ENCODE assay signal across 1 cellular context in genomic region chr1:20633190-20634064, GRCh38.
A peak's percentile ranks its signal among the peaks of the same experiment; 100 is the strongest.
TF ChIP-seq lines count a peak whose summit lies in the region.

PINK1 (plus strand) TSS chr1:20633458; CDS start chr1:20633549, 91 bp downstream.

TF ChIP-seq in K562, 482 proteins besides CTCF, POLR2A, EP300 and RAD21 (continued from another document and continues in another):
- TF ChIP-seq ZFP91 (CRISPR knock-in tag; IDR thresholded peaks at IDR 0.05) (no peak), HDAC3 (IDR thresholded peaks at IDR 0.05; ENCODE audit: borderline replicate concordance, partially characterized antibody) (no peak), NR1H2 (CRISPR knock-in tag; IDR thresholded peaks at IDR 0.05) (no peak), HNRNPL (IDR thresholded peaks at IDR 0.05; ENCODE audit: low read depth, low read length) (no peak), ZNF121 (CRISPR knock-in tag; conservative IDR thresholded peaks at IDR 0.05) (no peak), ZNF23 (CRISPR knock-in tag; IDR thresholded peaks at IDR 0.05) (no peak), HOMEZ (CRISPR knock-in tag; IDR thresholded peaks at IDR 0.05) (no peak), ZBTB12 (CRISPR knock-in tag; IDR thresholded peaks at IDR 0.05) (no peak), GATAD2B (IDR thresholded peaks at IDR 0.05; ENCODE audit: borderline replicate concordance) (peak; percentile 89; the same call in 1 of the 2 replicates), ZFPM2 (CRISPR knock-in tag; IDR thresholded peaks at IDR 0.05) (peak; percentile 90; the same call in 1 of the 2 replicates), FOXP1 (CRISPR knock-in tag; IDR thresholded peaks at IDR 0.05) (0 out of 2 replicates have a peak, but pooled peaks have one; percentile 41), ID3 (CRISPR knock-in tag; IDR thresholded peaks at IDR 0.05) (no peak), ID3 (tag; IDR thresholded peaks at IDR 0.05) (peak; percentile 73; the same call in 1 of the 2 replicates), L3MBTL2 (IDR thresholded peaks at IDR 0.05) (peak; percentile 97), CBFA2T2 (conservative IDR thresholded peaks at IDR 0.05) (no peak), ZNF561 (CRISPR knock-in tag; conservative IDR thresholded peaks at IDR 0.05) (no peak), THAP12 (CRISPR knock-in tag; IDR thresholded peaks at IDR 0.05) (peak; percentile 93), SMAD3 (CRISPR knock-in tag; conservative IDR thresholded peaks at IDR 0.05) (no peak), NFIX (CRISPR knock-in tag; IDR thresholded peaks at IDR 0.05; ENCODE audit: low read depth) (no peak), SUPT5H (IDR thresholded peaks at IDR 0.05) (no peak), HMGN3 (IDR thresholded peaks at IDR 0.05; ENCODE audit: borderline replicate concordance, extremely low read depth, insufficient read length, low read depth, low read length) (peak; percentile 93), MXD1 (CRISPR knock-in tag; IDR thresholded peaks at IDR 0.05; ENCODE audit: borderline replicate concordance, poor library complexity, severe bottlenecking) (no peak), CBX5 (IDR thresholded peaks at IDR 0.05; ENCODE audit: borderline replicate concordance, low read depth) (no peak), GTF2B (IDR thresholded peaks at IDR 0.05; ENCODE audit: extremely low read depth, insufficient read length) (no peak), ZC3H11A (IDR thresholded peaks at IDR 0.05; ENCODE audit: low read depth, low read length) (peak; percentile 59; the same call in 1 of the 2 replicates), ZBTB11 (CRISPR knock-in tag; IDR thresholded peaks at IDR 0.05) (no peak), CEBPB (tag; IDR thresholded peaks at IDR 0.05) (no peak), E2F3 (CRISPR knock-in tag; IDR thresholded peaks at IDR 0.05) (no peak), BRCA1 (IDR thresholded peaks at IDR 0.05) (no peak), BRCA1 (CRISPR knock-in tag; IDR thresholded peaks at IDR 0.05) (no peak), ZNF551 (CRISPR knock-in tag; IDR thresholded peaks at IDR 0.05) (no peak), ZNF12 (CRISPR knock-in tag; IDR thresholded peaks at IDR 0.05) (no peak), ZNF212 (CRISPR knock-in tag; IDR thresholded peaks at IDR 0.05) (no peak), NCOA4 (IDR thresholded peaks at IDR 0.05; ENCODE audit: partially characterized antibody) (no peak), GATAD2A (IDR thresholded peaks at IDR 0.05) (no peak), ETV6 (IDR thresholded peaks at IDR 0.05; ENCODE audit: borderline replicate concordance in 1 of 2, low read depth in 2 of 2, low read length in 1 of 2) (no peak), ETV6 (CRISPR knock-in tag; IDR thresholded peaks at IDR 0.05; ENCODE audit: borderline replicate concordance) (no peak), E2F4 (CRISPR knock-in tag; IDR thresholded peaks at IDR 0.05; ENCODE audit: low read depth) (no peak), TCF3 (CRISPR knock-in tag; IDR thresholded peaks at IDR 0.05) (no peak)
